In genomic region chrX:130105226-130105625, GRCh38 we compare ENCODE assay signal across 20 cellular contexts. TPM values are rescaled to one million over a fixed set of nuclear protein-coding genes. Genes with fewer than 3 reads are reported as not detected.
DNase-seq lines count a peak whose midpoint lies in the region; ATAC-seq, FAIRE-seq and TF ChIP-seq lines count a peak whose summit lies in the region.
"Had no signal": no experiment of that assay in that cellular context is flagged by ENCODE, and none has a peak within 500 bp of the region (broad histone marks: within the 10 kb centered on the region; RNA-seq: fewer than 3 reads in every experiment).

No MANE protein-coding gene starts in this region.

- peak overlapping the region; percentile 96 for H3K4me2 ChIP-seq in Loucy (ENCODE audit: low read depth, low read length, poor library complexity, severe bottlenecking)

- peak overlapping the region in 5 of 7 donors; percentile 36 to 95 (median 73) for H3K27ac Mint-ChIP-seq in CD14-positive monocyte
- H3K27ac Mint-ChIP-seq: activated naive CD8-positive, alpha-beta T cell treated with anti-CD3 and anti-CD28 coated beads, Interleukin-2, amount 10 ng/mL, durations not matched to agents 7 days and 5 days had no signal

- H3K79me2 ChIP-seq in Loucy (ENCODE audit: insufficient read depth, low read length): peaks cover 94% of the 10 kb centered on the region

- H3K9me3 Mint-ChIP-seq in CD14-positive monocyte: peaks cover 0 to 8% (median 0%) of the 10 kb centered on the region in 7 donors
- H3K9me3 Mint-ChIP-seq: activated naive CD8-positive, alpha-beta T cell treated with anti-CD3 and anti-CD28 coated beads, Interleukin-2, amount 10 ng/mL, durations not matched to agents 7 days and 5 days; activated T-helper 17 cell treated with anti-CD3 and anti-CD28 coated beads, Interleukin-2, amount 50 U/mL, for 72 hours had no signal

- H3K27me3 Mint-ChIP-seq in CD14-positive monocyte (ENCODE audit: low read depth in 3 of 3): peaks cover 0 to 12% (median 1%) of the 10 kb centered on the region in 3 donors
- H3K27me3 Mint-ChIP-seq: activated naive CD8-positive, alpha-beta T cell treated with anti-CD3 and anti-CD28 coated beads, Interleukin-2, amount 10 ng/mL, durations not matched to agents 7 days and 5 days; activated T-helper 17 cell treated with anti-CD3 and anti-CD28 coated beads, Interleukin-2, amount 50 U/mL, for 72 hours had no signal

- TF ChIP-seq CTCF in CD14-positive monocyte (IDR thresholded peaks at IDR 0.05) (no peak), Loucy (conservative IDR thresholded peaks at IDR 0.05; ENCODE audit: low read length) (no peak), fibroblast of villous mesenchyme (IDR thresholded peaks at IDR 0.05; ENCODE audit: insufficient read depth, low read depth, low read length) (no peak)

- no peak for DNase-seq in CD14-positive monocyte (ENCODE audit: low spot score)
- DNase-seq in fibroblast of villous mesenchyme (ENCODE audit: low read depth): peak; percentile 45
- peak; percentile 33 for DNase-seq in renal cortical epithelial cell (ENCODE audit: low read depth)
- DNase-seq in GM12891 (ENCODE audit: insufficient read length, low spot score): no peak
- DNase-seq in AML-193 (lab: John Stamatoyannopoulos, UW): no peak
- DNase-seq: activated naive CD8-positive, alpha-beta T cell treated with anti-CD3 and anti-CD28 coated beads, Interleukin-2, amount 10 ng/mL, durations not matched to agents 7 days and 5 days; foreskin keratinocyte; left cardiac atrium; midbrain; NCI-H1436; NCI-H2171; NCI-H526 treated with DMSO at 0.1 percent for 48 hours; SHP77 had no signal

- FAIRE-seq in GM12891 (lab: Jason Lieb, UNC): no peak
- FAIRE-seq: G401.6, HepG2 had no signal

- no peak for TF ChIP-seq POLR2A in GM12891 (IDR thresholded peaks at IDR 0.05; ENCODE audit: low read depth, low read length)

- H3K4me3 Mint-ChIP-seq in CD14-positive monocyte: peak overlapping the region in 1 of 2 donors; percentile 30
- H3K4me3 Mint-ChIP-seq: activated naive CD8-positive, alpha-beta T cell treated with anti-CD3 and anti-CD28 coated beads, Interleukin-2, amount 10 ng/mL, durations not matched to agents 7 days and 5 days had no signal

- H3K9ac ChIP-seq in Loucy (ENCODE audit: low read depth, low read length, poor library complexity, severe bottlenecking): peak overlapping the region; percentile 36

- no peaks in the 10 kb centered on the region for H3K9me3 ChIP-seq in Loucy (ENCODE audit: insufficient read depth, low read depth, low read length)
- H3K9me3 ChIP-seq: HAP-1, thoracic aorta had no signal

- intact Hi-C loops in CD14-positive monocyte (cut with micrococcal nuclease): no loop called here

- H3K4me3 ChIP-seq in Loucy (ENCODE audit: low read length, poor library complexity, severe bottlenecking) (peak overlapping the region; percentile 25), fibroblast of villous mesenchyme (ENCODE audit: low read depth, low read length) (no peak overlapping the region)
- H3K4me3 ChIP-seq: HAP-1, thoracic aorta had no signal

- H3K9me2 ChIP-seq in Loucy (replicated peaks; ENCODE audit: low read depth, low read length): no peaks in the 10 kb centered on the region

- peaks cover 34% of the 10 kb centered on the region for H3K4me1 ChIP-seq in Loucy (ENCODE audit: insufficient read depth, low read length, poor library complexity, severe bottlenecking)
- H3K4me1 ChIP-seq: foreskin keratinocyte had no signal

- no peaks in the 10 kb centered on the region for H3K36me3 ChIP-seq in Loucy (ENCODE audit: insufficient read depth, low read length)
- H3K36me3 ChIP-seq: HAP-1, thoracic aorta had no signal

- H2AFZ ChIP-seq in Loucy (ENCODE audit: low read length): no peak overlapping the region

- peaks cover 42% of the 10 kb centered on the region for H4K20me1 ChIP-seq in Loucy (ENCODE audit: insufficient read depth, low read length, poor library complexity, severe bottlenecking)

- ATAC-seq in GM21619 (IDR thresholded peaks at IDR 0.05; ENCODE audit: unreplicated experiment): no peak
- ATAC-seq: activated T-helper 17 cell treated with anti-CD3 and anti-CD28 coated beads, Interleukin-2, amount 50 U/mL, for 72 hours; foreskin keratinocyte; left cardiac atrium had no signal

- peaks cover 20 to 26% of the 10 kb centered on the region in 2 donors for H3K36me3 Mint-ChIP-seq in CD14-positive monocyte

- H3K27me3 ChIP-seq in Loucy (ENCODE audit: insufficient read depth, low read length, poor library complexity, severe bottlenecking): no peaks in the 10 kb centered on the region
- H3K27me3 ChIP-seq: foreskin keratinocyte had no signal

- peaks cover 66% of the 10 kb centered on the region for H3K4me1 Mint-ChIP-seq in CD14-positive monocyte

- no peaks in the 10 kb centered on the region for H3F3A ChIP-seq in Loucy (ENCODE audit: low read depth)

TF ChIP-seq in GM12891, 5 proteins besides CTCF, POLR2A, EP300 and RAD21:
- TF ChIP-seq POLR2AphosphoS5 (IDR thresholded peaks at IDR 0.05; ENCODE audit: low read depth, low read length): no peak
- TF ChIP-seq TAF1 (IDR thresholded peaks at IDR 0.05; ENCODE audit: low read depth, low read length): no peak
- no peak for TF ChIP-seq SPI1 (IDR thresholded peaks at IDR 0.05; ENCODE audit: low read depth, low read length)
- TF ChIP-seq POU2F2 (IDR thresholded peaks at IDR 0.05; ENCODE audit: low read depth, low read length): no peak
- no peak for TF ChIP-seq PAX5 (IDR thresholded peaks at IDR 0.05; ENCODE audit: insufficient read depth, low read length, severe bottlenecking)

RNA-seq across cellular contexts. Expression of gene ELF4, which starts 5.1 kb away (rescaled TPM):
- 10 to 100 TPM; 10.4 to 20.5 TPM for polyA plus RNA-seq in CD14-positive monocyte
- 16.4 and 21.3 TPM in 2 replicates for total RNA-seq in fibroblast of villous mesenchyme
- 22.7 and 23.3 TPM in 2 replicates for total RNA-seq in renal cortical epithelial cell
- 17.1 TPM for polyA plus RNA-seq in GM12891 (2012; ENCODE audit: low read depth, missing spikeins)

Comparison
In these comparisons a context has a peak if more than half of its experiments do, and no peak if none do; other contexts are left out.
1. DNase-seq: peak in fibroblast of villous mesenchyme (single experiment) and renal cortical epithelial cell (single experiment); none in CD14-positive monocyte (single experiment), GM12891 (single experiment) and AML-193 (0 of 2).